Comparison of ENCODE assay signal across 14 cellular contexts in genomic region chr5:143008032-143008431, GRCh38.
DNase-seq lines count a peak whose midpoint lies in the region; ATAC-seq, FAIRE-seq and TF ChIP-seq lines count a peak whose summit lies in the region.
"Had no signal": no experiment of that assay in that cellular context is flagged by ENCODE, and none has a peak within 500 bp of the region (broad histone marks: within the 10 kb centered on the region; RNA-seq: fewer than 3 reads in every experiment).

No MANE protein-coding gene starts in this region.

- peaks cover 0 to 7% (median 0%) of the 10 kb centered on the region in 9 donors for H3K36me3 ChIP-seq in heart right ventricle
- H3K36me3 ChIP-seq in fibroblast of lung (ENCODE audit: control insufficient read depth, insufficient read depth, low read length) = no peaks in the 10 kb centered on the region
- no peaks in the 10 kb centered on the region for H3K36me3 ChIP-seq in upper lobe of right lung
- no peaks in the 10 kb centered on the region for H3K36me3 ChIP-seq in uterus
- H3K36me3 ChIP-seq: BE2C, pancreas, thyroid gland had no signal

- no peak for DNase-seq in heart right ventricle
- no peak for DNase-seq in Right ventricle myocardium inferior (ENCODE audit: missing footprints)
- DNase-seq in T-cell = no peak
- DNase-seq in fibroblast of lung (ENCODE audit: low read depth in 2 of 2) = no peak
- no peak for DNase-seq in upper lobe of right lung
- no peak for DNase-seq in uterus
- no peak for DNase-seq in cerebellum (ENCODE audit: low spot score)
- no peak for DNase-seq in HTR-8/SVneo (ENCODE audit: insufficient read length, low spot score)
- DNase-seq: activated B cell treated with CpG ODN at 0.5 μM for 24 hours, BE2C, body of pancreas, foreskin melanocyte, pancreas, thyroid gland had no signal

- no peaks in the 10 kb centered on the region for H3K9me3 ChIP-seq in heart right ventricle
- H3K9me3 ChIP-seq in fibroblast of lung (ENCODE audit: control insufficient read depth, insufficient read depth, low read depth, low read length) = no peaks in the 10 kb centered on the region
- H3K9me3 ChIP-seq in upper lobe of right lung = no peaks in the 10 kb centered on the region
- H3K9me3 ChIP-seq in uterus = no peaks in the 10 kb centered on the region
- H3K9me3 ChIP-seq: BE2C, body of pancreas, pancreas, thyroid gland had no signal

- H3K36me3 Mint-ChIP-seq in T-cell = peaks cover 3% of the 10 kb centered on the region

- H3K4me3 ChIP-seq in heart right ventricle = no peak overlapping the region
- H3K4me3 ChIP-seq in fibroblast of lung (replicated peaks in 1 of 4; ENCODE audit: control extremely low read depth in 1 of 4, insufficient read depth in 1 of 4, low read depth in 3 of 4, low read length in 4 of 4) = no peak overlapping the region
- no peak overlapping the region for H3K4me3 ChIP-seq in upper lobe of right lung
- H3K4me3 ChIP-seq in uterus = no peak overlapping the region
- H3K4me3 ChIP-seq: body of pancreas, pancreas, thyroid gland had no signal

- H4K20me1 ChIP-seq in fibroblast of lung (ENCODE audit: control insufficient read depth, extremely low read depth, insufficient read depth, low read length) = no peaks in the 10 kb centered on the region

- H3K9me3 Mint-ChIP-seq in T-cell = no peaks in the 10 kb centered on the region
- H3K9me3 Mint-ChIP-seq: activated B cell treated with CpG ODN at 0.5 μM for 24 hours had no signal

- TF ChIP-seq POLR2A in uterus (IDR thresholded peaks at IDR 0.05) = no peak

- WGBS in heart right ventricle, 2 donors = 91 to 96% methylated on average over 2 of the region's 2 CpGs

- H3K4me1 ChIP-seq in heart right ventricle (peaks cover 10 to 78% (median 64%) of the 10 kb centered on the region in 9 donors), fibroblast of lung (ENCODE audit: control insufficient read depth, extremely low read depth, insufficient read depth, low read length) (peaks cover 12% of the 10 kb centered on the region), upper lobe of right lung (peaks cover 65% of the 10 kb centered on the region), uterus (no peaks in the 10 kb centered on the region)
- H3K4me1 ChIP-seq: body of pancreas had no signal

- POLR2A ChIA-PET in T-cell (lab: Charles Lee) = no interaction called here

- no peak overlapping the region for H3K4me2 ChIP-seq in fibroblast of lung (ENCODE audit: extremely low read depth, insufficient read depth, low read length)

- H2AFZ ChIP-seq in fibroblast of lung (ENCODE audit: low read length) = no peak overlapping the region

- H3K27ac ChIP-seq in heart right ventricle = peak overlapping the region in 6 of 10 donors; percentile 57 to 88 (median 74)
- peak overlapping the region; percentile 59 for H3K27ac ChIP-seq in fibroblast of lung (ENCODE audit: insufficient read depth, low read length)
- H3K27ac ChIP-seq in upper lobe of right lung = peak overlapping the region; percentile 24
- H3K27ac ChIP-seq in uterus = no peak overlapping the region
- H3K27ac ChIP-seq: body of pancreas, thyroid gland had no signal

- no peak overlapping the region for H3K4me3 Mint-ChIP-seq in T-cell
- H3K4me3 Mint-ChIP-seq: activated B cell treated with CpG ODN at 0.5 μM for 24 hours had no signal

- H3K27me3 ChIP-seq in heart right ventricle = no peaks in the 10 kb centered on the region
- no peaks in the 10 kb centered on the region for H3K27me3 ChIP-seq in fibroblast of lung (ENCODE audit: control insufficient read depth, insufficient read depth, low read length)
- H3K27me3 ChIP-seq in upper lobe of right lung = no peaks in the 10 kb centered on the region
- no peaks in the 10 kb centered on the region for H3K27me3 ChIP-seq in uterus
- H3K27me3 ChIP-seq: BE2C, body of pancreas, pancreas, thyroid gland had no signal

- intact Hi-C loops in heart right ventricle (cut with DNase I) = loop anchor here in 8 of 10 donors (5.0 to 10.0 kb wide), 11 partner anchors 47 to 827 kb away; partner anchors contain the start of gene NR3C1 (in 2 of the 8)
- intact Hi-C loops in Right ventricle myocardium inferior (cut with DNase I) = loop anchor here (5.0 kb wide), 1 partner anchor 394 kb away; the partner anchor contains the start of gene NR3C1
- intact Hi-C loops in upper lobe of right lung (cut with DNase I) = loop anchor here (2.0 kb wide), 1 partner anchor 393 kb away; no protein-coding TSS in a partner anchor
- intact Hi-C loops in uterus (cut with DNase I; ENCODE audit: low total_unique reads) = no loop called here

- no peaks in the 10 kb centered on the region for H3K27me3 Mint-ChIP-seq in T-cell
- H3K27me3 Mint-ChIP-seq: activated B cell treated with CpG ODN at 0.5 μM for 24 hours had no signal

- H3K4me1 Mint-ChIP-seq in T-cell = peaks cover 35 to 80% (median 73%) of the 10 kb centered on the region in 3 donors

- H3K27ac Mint-ChIP-seq in T-cell = peak overlapping the region; percentile 83 to 89

- TF ChIP-seq CTCF in heart right ventricle (IDR thresholded peaks at IDR 0.05) (no peak), fibroblast of lung (conservative IDR thresholded peaks at IDR 0.05 in 1 of 2, IDR thresholded peaks at IDR 0.05 in 1 of 2; ENCODE audit: low read depth in 1 of 2, low read length in 2 of 2) (no peak), upper lobe of right lung (IDR thresholded peaks at IDR 0.05) (no peak), uterus (IDR thresholded peaks at IDR 0.05) (no peak)

- no peak for ATAC-seq in heart right ventricle
- ATAC-seq in Right ventricle myocardium inferior = no peak
- no peak for ATAC-seq in T-cell (replicated peaks in 1 of 4)
- ATAC-seq in upper lobe of right lung = no peak
- ATAC-seq: body of pancreas had no signal

- H3K9ac ChIP-seq in fibroblast of lung (ENCODE audit: insufficient read depth, low read length) = no peak overlapping the region

- FAIRE-seq in HTR-8/SVneo (lab: Jason Lieb, UNC) = no peak
- FAIRE-seq: pancreas had no signal

- CTCF ChIA-PET in T-cell (lab: Charles Lee) = interaction anchor here in 1 of 2 donors (0.9 kb wide), 1 partner anchor 9 kb away, joined by 3 read pairs; no protein-coding TSS in a partner anchor

- no peaks in the 10 kb centered on the region for H3K79me2 ChIP-seq in fibroblast of lung (ENCODE audit: control insufficient read depth, insufficient read depth, low read length)

Comparison
In these comparisons a context has a peak if more than half of its experiments do, and no peak if none do; other contexts are left out.
1. H3K27ac ChIP-seq: peak in heart right ventricle (6 of 10), fibroblast of lung (single experiment) and upper lobe of right lung (single experiment); none in uterus (0 of 2).